ENCODE assay signal across 8 cellular contexts in the genomic region with DNA sequence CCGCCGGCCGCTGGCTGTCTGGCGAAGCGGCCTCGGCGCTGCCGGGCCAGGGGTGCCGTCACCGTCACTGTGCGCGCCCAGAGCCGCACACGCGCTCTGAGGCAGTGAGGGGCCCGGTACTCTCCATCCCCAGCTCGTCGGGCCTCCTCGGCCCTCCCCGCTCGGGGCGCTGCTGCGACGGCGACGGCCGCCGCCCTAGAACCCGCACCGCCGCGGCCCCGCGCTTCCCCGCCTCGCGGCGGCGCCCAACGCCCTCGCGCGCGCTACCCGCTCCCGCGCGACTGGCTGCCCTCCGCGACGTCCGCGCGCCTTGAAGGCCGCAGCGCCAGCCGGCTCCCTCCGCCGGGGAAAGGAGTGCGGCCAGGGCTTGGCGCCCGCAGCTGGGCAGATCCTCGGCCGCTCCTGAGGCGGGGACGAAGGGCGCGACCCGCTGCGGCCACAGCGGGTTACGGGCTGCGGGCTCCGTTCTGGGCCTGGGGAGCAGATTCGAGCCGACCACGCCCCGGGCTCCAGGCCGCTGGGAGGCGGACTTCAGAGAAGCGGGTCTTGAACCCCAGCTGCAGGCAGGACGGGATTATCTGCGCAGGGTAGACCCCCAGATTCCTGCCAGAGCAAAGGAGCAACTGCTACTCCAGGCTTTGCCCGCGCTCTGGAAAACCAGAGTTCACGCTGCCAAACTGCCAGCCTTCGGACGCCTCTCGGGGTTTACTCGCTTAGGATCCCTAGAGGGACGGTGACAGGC. TPM values are rescaled to one million over a fixed set of nuclear protein-coding genes. Genes with fewer than 3 reads are reported as not detected.
DNase-seq lines count a peak whose midpoint lies in the region; ATAC-seq lines count a peak whose summit lies in the region.

A gene (minus strand): TSS at position 283 of the 742 bp plus-strand sequence. CDS start 519 bp downstream, outside the sequence.

- intact Hi-C loops in posterior vena cava (cut with DNase I): no loop called here

- DNase-seq in DMS 273 (lab: John Stamatoyannopoulos, UW; ENCODE audit: unreplicated experiment): peak; percentile 84
- no peak for DNase-seq in DMS 273 treated with DMSO at 0.1 percent for 48 hours (lab: John Stamatoyannopoulos, UW)
- DNase-seq in SK-N-DZ (ENCODE audit: low spot score): peak; percentile 71
- peak; percentile 92 for DNase-seq in astrocyte of the hippocampus (ENCODE audit: low read depth, low spot score)
- peak; percentile 66 for DNase-seq in hepatic stellate cell (ENCODE audit: low spot score)
- peak; percentile 88 for DNase-seq in posterior vena cava (ENCODE audit: low spot score)
- DNase-seq in AML-193 (lab: John Stamatoyannopoulos, UW): no peak

- peak; percentile 45 for ATAC-seq in HG03095 (IDR thresholded peaks at IDR 0.05; ENCODE audit: unreplicated experiment)

RNA-seq across cellular contexts. Expression of the gene that starts here (rescaled TPM):
- 14.9 and 19.0 TPM in 2 replicates for polyA plus RNA-seq in SK-N-DZ (2014; cell fraction: cytosol; rRNA removed)
- 23.2 and 25.9 TPM in 2 replicates for polyA plus RNA-seq in SK-N-DZ (2014; cell fraction: nucleus; rRNA removed)
- 10 to 100 TPM; 20.5 to 23.8 TPM for total RNA-seq in posterior vena cava

Comparison
In these comparisons a context has a peak if more than half of its experiments do, and no peak if none do; other contexts are left out.
1. DNase-seq: peak in DMS 273 (single experiment), SK-N-DZ (single experiment), astrocyte of the hippocampus (single experiment), hepatic stellate cell (single experiment) and posterior vena cava (single experiment); none in DMS 273 treated with DMSO at 0.1 percent for 48 hours (single experiment) and AML-193 (0 of 2).